In genomic region chr22:48316876-48317250, GRCh38 we compare ENCODE assay signal across 14 cellular contexts.
"Had no signal": no experiment of that assay in that cellular context is flagged by ENCODE, and none has a peak within 500 bp of the region (broad histone marks: within the 10 kb centered on the region; RNA-seq: fewer than 3 reads in every experiment).

No MANE protein-coding gene starts in this region.

- H3K4me1 ChIP-seq: body of pancreas, foreskin keratinocyte, left ventricle myocardium inferior, pancreas, upper lobe of left lung had no signal

- DNase-seq: activated naive CD4-positive, alpha-beta T cell treated with anti-CD3 and anti-CD28 coated beads, Interleukin-2, amount 10 ng/mL, durations not matched to agents 7 days and 5 days; activated T-cell treated with anti-CD3 and anti-CD28 coated beads, Interleukin-2, amount 50 U/mL, for 4 hours; anterior cingulate cortex; body of pancreas; effector CD8-positive, alpha-beta T cell; foreskin keratinocyte; left ventricle myocardium inferior; midbrain; pancreas; small intestine; stimulated activated CD4-positive, alpha-beta T cell treated with anti-CD3 and anti-CD28 coated beads, Interleukin-15, amount 100 ng/mL, for 24 hours had no signal

- H3K27me3 ChIP-seq: body of pancreas, cardiac muscle cell, foreskin keratinocyte, pancreas, upper lobe of left lung had no signal

- H3K9me3 ChIP-seq: body of pancreas, pancreas had no signal

- H3K4me3 ChIP-seq: body of pancreas, cardiac muscle cell, left ventricle myocardium inferior, pancreas, upper lobe of left lung had no signal

- H3K27ac ChIP-seq: body of pancreas, cardiac muscle cell, foreskin keratinocyte, left ventricle myocardium inferior, pancreas, upper lobe of left lung, VCaP had no signal

- H3K36me3 ChIP-seq: cardiac muscle cell, left ventricle myocardium inferior, pancreas, upper lobe of left lung had no signal
